ENCODE assay signal across 32 cellular contexts in the genomic region with DNA sequence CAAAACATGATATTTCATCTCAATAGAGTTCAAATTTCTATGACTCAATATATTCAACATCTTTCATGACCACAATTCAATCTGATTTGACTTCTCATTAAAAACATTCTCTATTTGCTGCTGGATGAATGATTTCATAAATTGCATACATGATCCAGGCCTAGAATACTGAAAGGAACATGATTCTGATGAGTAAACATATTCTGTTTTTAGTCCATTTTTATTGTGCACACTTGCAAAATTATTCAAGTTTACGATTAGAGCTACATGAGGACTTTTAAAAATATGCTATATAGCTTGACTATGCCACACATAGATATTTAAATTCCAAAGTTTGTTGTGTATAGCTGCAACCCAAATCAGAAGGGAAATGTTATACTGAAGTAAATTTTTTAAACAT.
DNase-seq lines count a peak whose midpoint lies in the region; ATAC-seq, FAIRE-seq and TF ChIP-seq lines count a peak whose summit lies in the region.
"Had no signal": no experiment of that assay in that cellular context is flagged by ENCODE, and none has a peak within 500 bp of the region (broad histone marks: within the 10 kb centered on the region; RNA-seq: fewer than 3 reads in every experiment).

No MANE protein-coding gene starts in this region.

- H2AFZ ChIP-seq in HepG2 (ENCODE audit: low read length) (no peak overlapping the region), K562 (ENCODE audit: low read depth, low read length) (no peak overlapping the region)

- POLR2A ChIA-PET in HepG2 (lab: Yijun Ruan, JAX) = no interaction called here
- POLR2A ChIA-PET in A549 (lab: Yijun Ruan, JAX) = no interaction called here
- POLR2A ChIA-PET in K562 (lab: Yijun Ruan, JAX) = no interaction called here

- H3K9ac ChIP-seq in HepG2 (ENCODE audit: insufficient read depth, low read depth, low read length) (no peak overlapping the region), K562 (ENCODE audit: insufficient read depth in 1 of 2, low read depth in 2 of 2, low read length in 2 of 2) (no peak overlapping the region)
- H3K9ac ChIP-seq: BLaER1; BLaER1 treated with 17β-estradiol and CSF1 and Interleukin-3, amounts not matched to agents 10 nM and 100 nM had no signal

- TF ChIP-seq CTCF in HepG2 (CRISPR knock-in tag; IDR thresholded peaks at IDR 0.05) = no peak
- TF ChIP-seq CTCF in right lobe of liver (IDR thresholded peaks at IDR 0.05) = no peak
- TF ChIP-seq CTCF in A549 (IDR thresholded peaks at IDR 0.05) = no peak
- TF ChIP-seq CTCF in K562 (IDR thresholded peaks at IDR 0.05 in 2 of 3, conservative IDR thresholded peaks at IDR 0.05 in 1 of 3; ENCODE audit: insufficient read depth in 2 of 3, low read depth in 1 of 3, low read length in 3 of 3) = no peak

- H3K9me3 ChIP-seq in HepG2 (ENCODE audit: low read length) (no peaks in the 10 kb centered on the region), right lobe of liver (no peaks in the 10 kb centered on the region), A549 (no peaks in the 10 kb centered on the region), K562 (replicated peaks; ENCODE audit: control insufficient read depth, insufficient read depth, low read depth, low read length) (no peaks in the 10 kb centered on the region)
- H3K9me3 ChIP-seq: BE2C; BLaER1; BLaER1 treated with 17β-estradiol and CSF1 and Interleukin-3, amounts not matched to agents 10 nM and 100 nM; Caco-2 had no signal

- H3K4me3 ChIP-seq in HepG2 (replicated peaks in 1 of 3; ENCODE audit: insufficient read depth in 1 of 3, low read depth in 2 of 3, low read length in 3 of 3) = no peak overlapping the region
- H3K4me3 ChIP-seq in right lobe of liver = no peak overlapping the region
- no peak overlapping the region for H3K4me3 ChIP-seq in A549
- H3K4me3 ChIP-seq in K562 = no peak overlapping the region
- H3K4me3 ChIP-seq: BLaER1; BLaER1 treated with 17β-estradiol and CSF1 and Interleukin-3, amounts not matched to agents 10 nM and 100 nM had no signal

- TF ChIP-seq RAD21 in HepG2 (CRISPR knock-in tag; IDR thresholded peaks at IDR 0.05) (no peak), A549 (conservative IDR thresholded peaks at IDR 0.05 in 1 of 2, IDR thresholded peaks at IDR 0.05 in 1 of 2) (no peak), K562 (CRISPR knock-in tag; conservative IDR thresholded peaks at IDR 0.05 in 1 of 2, IDR thresholded peaks at IDR 0.05 in 1 of 2) (no peak)

- no peak for ATAC-seq in HepG2
- no peak for ATAC-seq in right lobe of liver
- no peak for ATAC-seq in A549
- ATAC-seq in K562 = no peak
- no peak for ATAC-seq in GM18907 (IDR thresholded peaks at IDR 0.05; ENCODE audit: unreplicated experiment)
- ATAC-seq: CD8-positive, alpha-beta T cell had no signal

- no peaks in the 10 kb centered on the region for H3K9me1 ChIP-seq in K562 (ENCODE audit: control insufficient read depth, insufficient read depth, low read length)

- H3K27me3 ChIP-seq in HepG2 (ENCODE audit: control insufficient read depth in 1 of 2, insufficient read depth in 2 of 2, low read length in 2 of 2) = no peaks in the 10 kb centered on the region
- H3K27me3 ChIP-seq in right lobe of liver = no peaks in the 10 kb centered on the region
- H3K27me3 ChIP-seq in K562 (ENCODE audit: control insufficient read depth in 2 of 2, insufficient read depth in 2 of 2, low read length in 2 of 2) = no peaks in the 10 kb centered on the region
- H3K27me3 ChIP-seq: BE2C; BLaER1; BLaER1 treated with 17β-estradiol and CSF1 and Interleukin-3, amounts not matched to agents 10 nM and 100 nM had no signal

- no TSS peak for BruUV-seq in HepG2 (replicated peaks; lab: Mats Ljungman, UMichigan)
- no TSS peak for BruUV-seq in K562 (replicated peaks; lab: Mats Ljungman, UMichigan)

- WGBS in HepG2 (ENCODE audit: low lambda C conversion rate) = 0% methylated on average over 1 of the region's 1 CpG
- 10% methylated on average over 1 of the region's 1 CpG for WGBS in right lobe of liver (ENCODE audit: insufficient coverage, low coverage, low lambda C conversion rate, missing lambda C conversion rate)
- WGBS in A549 (ENCODE audit: missing lambda C conversion rate) = 34% methylated on average over 1 of the region's 1 CpG
- WGBS in K562 (ENCODE audit: insufficient coverage, low coverage, missing lambda C conversion rate) = 8% methylated on average over 1 of the region's 1 CpG

- in situ Hi-C loops in HepG2 (cut with HindIII; ENCODE audit: extremely low pct_ligation_motif_present, low pct_unique_long_range_greater_than_20kb) = no loop called here
- in situ Hi-C loops in K562 (cut with MboI) = no loop called here

- no peaks in the 10 kb centered on the region for H3K79me2 ChIP-seq in HepG2 (ENCODE audit: insufficient read depth, low read length)
- H3K79me2 ChIP-seq in K562 (ENCODE audit: control insufficient read depth, insufficient read depth, low read length) = no peaks in the 10 kb centered on the region

- no peaks in the 10 kb centered on the region for H4K20me1 ChIP-seq in HepG2 (ENCODE audit: insufficient read depth, low read length)
- H4K20me1 ChIP-seq in K562 (replicated peaks; ENCODE audit: control insufficient read depth, insufficient read depth, low read length) = no peaks in the 10 kb centered on the region

- no peaks in the 10 kb centered on the region for H3K4me1 ChIP-seq in HepG2 (ENCODE audit: insufficient read depth, low read length)
- no peaks in the 10 kb centered on the region for H3K4me1 ChIP-seq in right lobe of liver
- H3K4me1 ChIP-seq in A549 = no peaks in the 10 kb centered on the region
- no peaks in the 10 kb centered on the region for H3K4me1 ChIP-seq in K562 (replicated peaks in 1 of 2; ENCODE audit: control insufficient read depth in 2 of 2, insufficient read depth in 2 of 2, low read length in 2 of 2)
- H3K4me1 ChIP-seq: BE2C; BLaER1; BLaER1 treated with 17β-estradiol and CSF1 and Interleukin-3, amounts not matched to agents 10 nM and 100 nM; Caco-2 had no signal

- no peak for FAIRE-seq in HepG2 (lab: Jason Lieb, UNC)
- FAIRE-seq in A549 (lab: Jason Lieb, UNC) = no peak
- no peak for FAIRE-seq in K562 (lab: Jason Lieb, UNC)
- FAIRE-seq: A204.1, D721Med had no signal

- intact Hi-C loops in HepG2 (cut with micrococcal nuclease; ENCODE audit: unreplicated experiment) (no loop called here), right lobe of liver (cut with DNase I) (no loop called here), K562 (cut with micrococcal nuclease) (no loop called here)

- H3K36me3 ChIP-seq in HepG2 (replicated peaks in 1 of 2; ENCODE audit: control insufficient read depth in 1 of 2, insufficient read depth in 2 of 2, low read length in 2 of 2) (no peaks in the 10 kb centered on the region), right lobe of liver (no peaks in the 10 kb centered on the region), K562 (ENCODE audit: control insufficient read depth, insufficient read depth, low read length) (no peaks in the 10 kb centered on the region)
- H3K36me3 ChIP-seq: BE2C; BLaER1; BLaER1 treated with 17β-estradiol and CSF1 and Interleukin-3, amounts not matched to agents 10 nM and 100 nM had no signal

- TF ChIP-seq EP300 in HepG2 (IDR thresholded peaks at IDR 0.05; ENCODE audit: low read depth in 2 of 2, low read length in 2 of 2) (no peak), HepG2 (CRISPR knock-in tag; IDR thresholded peaks at IDR 0.05; ENCODE audit: borderline replicate concordance) (no peak), A549 (IDR thresholded peaks at IDR 0.05) (no peak), K562 (IDR thresholded peaks at IDR 0.05; ENCODE audit: low read length) (no peak)

- CTCF ChIA-PET in HepG2 (lab: Yijun Ruan, JAX; ENCODE audit: low intra/inter-chr PET ratio, low total read pairs) = no interaction called here
- CTCF ChIA-PET in A549 (lab: Yijun Ruan, JAX) = no interaction called here
- CTCF ChIA-PET in K562 (lab: Yijun Ruan, JAX; ENCODE audit: low intra/inter-chr PET ratio) = no interaction called here

- no peak for DNase-seq in HepG2 (ENCODE audit: low spot score)
- DNase-seq in right lobe of liver = no peak
- no peak for DNase-seq in A549 (ENCODE audit: low read depth in 1 of 2, low spot score in 1 of 2)
- no peak for DNase-seq in K562 (ENCODE audit: extremely low read depth in 1 of 4, low spot score in 3 of 4)
- no peak for DNase-seq in A172 (ENCODE audit: low spot score)
- DNase-seq: 8988T; ACHN; AML-193; BE2C; C1 segment of cervical spinal cord; Caco-2; Calu3; CD4-positive, alpha-beta memory T cell; CD4-positive, alpha-beta T cell; CD4-positive, CD25-positive, alpha-beta regulatory T cell; CD8-positive, alpha-beta memory T cell; CD8-positive, alpha-beta T cell; COR-L47; DMS 273 treated with DMSO at 0.1 percent for 48 hours; DMS153; DMS53; DMS79; DMS79 treated with DMSO at 0.1 percent for 48 hours; DND-41; EL had no signal

- H3K4me2 ChIP-seq in HepG2 (ENCODE audit: low read depth, low read length) = no peak overlapping the region
- no peak overlapping the region for H3K4me2 ChIP-seq in A549
- no peak overlapping the region for H3K4me2 ChIP-seq in K562 (ENCODE audit: insufficient read depth, low read length)
- H3K4me2 ChIP-seq: BLaER1; BLaER1 treated with 17β-estradiol and CSF1 and Interleukin-3, amounts not matched to agents 10 nM and 100 nM had no signal

- H3K27ac ChIP-seq in HepG2 (ENCODE audit: extremely low read length, insufficient read depth, low read length) (no peak overlapping the region), right lobe of liver (no peak overlapping the region), A549 (no peak overlapping the region), K562 (ENCODE audit: extremely low read depth, low read depth, low read length) (no peak overlapping the region)
- H3K27ac ChIP-seq: 22Rv1; BLaER1; BLaER1 treated with 17β-estradiol and CSF1 and Interleukin-3, amounts not matched to agents 10 nM and 100 nM; C4-2B had no signal

- TF ChIP-seq POLR2A in HepG2 (IDR thresholded peaks at IDR 0.05; ENCODE audit: insufficient read depth in 1 of 2, low read depth in 2 of 2, low read length in 2 of 2) (no peak), right lobe of liver (IDR thresholded peaks at IDR 0.05) (no peak), A549 (IDR thresholded peaks at IDR 0.05; ENCODE audit: low read length) (no peak), K562 (conservative IDR thresholded peaks at IDR 0.05) (no peak)

TF ChIP-seq in HepG2, 621 proteins besides CTCF, POLR2A, EP300 and RAD21 (continues in another document):
- peak in 1 of 2 experiments; percentile 60; a peak in 2 of 4 replicates for TF ChIP-seq MAFK (conservative IDR thresholded peaks at IDR 0.05 in 1 of 2, IDR thresholded peaks at IDR 0.05 in 1 of 2; ENCODE audit: low read length in 2 of 2)

TF ChIP-seq in K562, 482 proteins besides CTCF, POLR2A, EP300 and RAD21 (continues in another document):
- no peak for TF ChIP-seq ZSCAN32 (CRISPR knock-in tag; IDR thresholded peaks at IDR 0.05)
- 0 out of 2 replicates have a peak, but pooled peaks have one; percentile 6 for TF ChIP-seq MAFG (tag; conservative IDR thresholded peaks at IDR 0.05)
- no peak for TF ChIP-seq ZNF224 (CRISPR knock-in tag; IDR thresholded peaks at IDR 0.05)
